In genomic region chr1:39519246-39519846, GRCh38 we compare ENCODE assay signal across 11 cellular contexts. TPM values are rescaled to one million over a fixed set of nuclear protein-coding genes. Genes with fewer than 3 reads are reported as not detected.
DNase-seq lines count a peak whose midpoint lies in the region; ATAC-seq, FAIRE-seq and TF ChIP-seq lines count a peak whose summit lies in the region.
"Not testable (repeated sequence)": the region's sequence is repeated elsewhere in the genome, so short reads cannot be mapped to it uniquely, and the experiment has no call there.
"Had no signal": no experiment of that assay in that cellular context is flagged by ENCODE, and none has a peak within 500 bp of the region (broad histone marks: within the 10 kb centered on the region; RNA-seq: fewer than 3 reads in every experiment).

No MANE protein-coding gene starts in this region.

- H3K9me3 Mint-ChIP-seq in Caco-2 (ENCODE audit: unreplicated experiment); neural progenitor cell: not testable (repeated sequence)

- not testable (repeated sequence) for TF ChIP-seq CTCF in Caco-2 (IDR thresholded peaks at IDR 0.05; ENCODE audit: insufficient read depth in 1 of 2, low read depth in 1 of 2, low read length in 1 of 2, severe bottlenecking in 1 of 2, unreplicated experiment in 1 of 2); RWPE2 (IDR thresholded peaks at IDR 0.05; ENCODE audit: poor library complexity, severe bottlenecking); body of pancreas (IDR thresholded peaks at IDR 0.05); foreskin keratinocyte (conservative IDR thresholded peaks at IDR 0.05); liver (IDR thresholded peaks at IDR 0.05; ENCODE audit: low read depth, low read length, missing input control); neural progenitor cell (IDR thresholded peaks at IDR 0.05); transverse colon (IDR thresholded peaks at IDR 0.05)

- not testable (repeated sequence) for H3K36me3 ChIP-seq in Caco-2 (ENCODE audit: control insufficient read depth, insufficient read depth, low read length); RWPE2 (ENCODE audit: low read depth); body of pancreas (replicated peaks in 1 of 2; ENCODE audit: insufficient read depth in 1 of 2, low read depth in 2 of 2); liver (ENCODE audit: control insufficient read depth in 4 of 4, insufficient read depth in 3 of 4, low read depth in 1 of 4, low read length in 3 of 4); neural progenitor cell; transverse colon

- peaks cover 10% of the 10 kb centered on the region for H3K36me3 Mint-ChIP-seq in Caco-2 (ENCODE audit: insufficient read depth, unreplicated experiment)
- not testable (repeated sequence) for H3K36me3 Mint-ChIP-seq in neural progenitor cell

- peak; percentile 95 for FAIRE-seq in HTR-8/SVneo (lab: Jason Lieb, UNC)

- intact Hi-C loops in Caco-2 (cut with micrococcal nuclease; ENCODE audit: unreplicated experiment); body of pancreas (cut with DNase I); transverse colon (cut with DNase I; ENCODE audit: low total_unique reads): not testable (repeated sequence)

- not testable (repeated sequence) for TF ChIP-seq EP300 in transverse colon (IDR thresholded peaks at IDR 0.05; ENCODE audit: low read depth)

- H2AFZ ChIP-seq in neural progenitor cell (replicated peaks) = not testable (repeated sequence)

- not testable (repeated sequence) for H3K4me2 ChIP-seq in neural progenitor cell

- WGBS in body of pancreas, 2 donors = 48% methylated on average over 4 of the region's 9 CpGs; no CpG with 5 or more reads in 1 of the 2 donors
- WGBS in liver = 35% methylated on average over 3 of the region's 9 CpGs
- WGBS in transverse colon (ENCODE audit: low coverage in 1 of 2), 2 donors = 54% methylated on average over 4 of the region's 9 CpGs; no CpG with 5 or more reads in 1 of the 2 donors

- in situ Hi-C loops in transverse colon (cut with MboI; ENCODE audit: low pct_ligation_motif_present in 1 of 4, low pct_unique_long_range_greater_than_20kb in 1 of 4, low sequenced_read_pairs in 3 of 4) = not testable (repeated sequence)

- POLR2A ChIA-PET in Caco-2 (lab: Charles Lee) = not testable (repeated sequence)

- H3K27me3 ChIP-seq in Caco-2 (replicated peaks; ENCODE audit: control insufficient read depth, insufficient read depth, low read length); RWPE2 (ENCODE audit: insufficient read depth, poor library complexity, severe bottlenecking); body of pancreas; foreskin keratinocyte; liver (ENCODE audit: control insufficient read depth in 4 of 4, insufficient read depth in 4 of 4, low read length in 3 of 4); transverse colon: not testable (repeated sequence)
- peaks cover 15% of the 10 kb centered on the region for H3K27me3 ChIP-seq in neural progenitor cell

- not testable (repeated sequence) for TF ChIP-seq RAD21 in liver (IDR thresholded peaks at IDR 0.05)

- not testable (repeated sequence) for H3K27me3 Mint-ChIP-seq in Caco-2 (ENCODE audit: insufficient read depth, unreplicated experiment); neural progenitor cell (ENCODE audit: insufficient read depth, low read depth)

- BruUV-seq in Caco-2 (replicated peaks; lab: Mats Ljungman, UMichigan) = not testable (repeated sequence)

- H3K9ac ChIP-seq in liver (ENCODE audit: low read depth in 1 of 2, low read length in 2 of 2); neural progenitor cell: not testable (repeated sequence)

- not testable (repeated sequence) for TF ChIP-seq POLR2A in body of pancreas (IDR thresholded peaks at IDR 0.05); transverse colon (IDR thresholded peaks at IDR 0.05)

- peak overlapping the region; percentile 97 for H3K27ac Mint-ChIP-seq in Caco-2 (ENCODE audit: unreplicated experiment)
- H3K27ac Mint-ChIP-seq in neural progenitor cell = peak overlapping the region; percentile 59

- H3K27ac ChIP-seq in RWPE2 (ENCODE audit: poor library complexity, severe bottlenecking); body of pancreas; foreskin keratinocyte; liver (ENCODE audit: low read depth in 1 of 2, low read length in 2 of 2); neural progenitor cell; transverse colon: not testable (repeated sequence)

- H3K79me2 ChIP-seq in neural progenitor cell (ENCODE audit: low read depth) = not testable (repeated sequence)

- ATAC-seq in RWPE2 (ENCODE audit: low read depth) (peak; percentile 82), body of pancreas (peak; percentile 43), foreskin keratinocyte (peak; percentile 75)

- not testable (repeated sequence) for H3K4me1 ChIP-seq in Caco-2; RWPE2 (ENCODE audit: insufficient read depth, poor library complexity, severe bottlenecking); body of pancreas; foreskin keratinocyte; liver (ENCODE audit: control insufficient read depth in 4 of 4, insufficient read depth in 4 of 4, low read length in 3 of 4); neural progenitor cell; transverse colon

- not testable (repeated sequence) for H3K4me3 ChIP-seq in Caco-2 (ENCODE audit: low read depth, low read length); RWPE2 (ENCODE audit: severe bottlenecking); body of pancreas; liver (ENCODE audit: low read depth in 1 of 3, low read length in 3 of 3); neural progenitor cell; transverse colon

- H3F3A ChIP-seq in neural progenitor cell (ENCODE audit: low read depth) = not testable (repeated sequence)

- CTCF ChIA-PET in Caco-2 (lab: Charles Lee) = not testable (repeated sequence)

- peak; percentile 40 to 63 for DNase-seq in Caco-2
- DNase-seq in HTR-8/SVneo (ENCODE audit: insufficient read length, low spot score); RWPE2 (ENCODE audit: low spot score); body of pancreas; foreskin keratinocyte; neural progenitor cell (ENCODE audit: low spot score): not testable (repeated sequence)
- DNase-seq in transverse colon = peak; percentile 53

- H3K4me1 Mint-ChIP-seq in Caco-2 (ENCODE audit: low read depth, unreplicated experiment); neural progenitor cell: not testable (repeated sequence)

- peak overlapping the region; percentile 63 for H3K4me3 Mint-ChIP-seq in Caco-2 (ENCODE audit: unreplicated experiment)
- not testable (repeated sequence) for H3K4me3 Mint-ChIP-seq in neural progenitor cell

- H4K20me1 ChIP-seq in neural progenitor cell (ENCODE audit: low read depth) = not testable (repeated sequence)

- not testable (repeated sequence) for H3K9me3 ChIP-seq in Caco-2; RWPE2 (ENCODE audit: severe bottlenecking); body of pancreas; liver (ENCODE audit: control insufficient read depth in 4 of 4, low read length in 3 of 4); neural progenitor cell (ENCODE audit: low read depth); transverse colon

TF ChIP-seq in liver, 16 proteins besides CTCF, POLR2A, EP300 and RAD21:
- TF ChIP-seq HNF4A (conservative IDR thresholded peaks at IDR 0.05) (peak; percentile 40 to 59), SP1 (IDR thresholded peaks at IDR 0.05) (peak; percentile 16), NR2F2 (IDR thresholded peaks at IDR 0.05) (peak; percentile 38), HNF4G (IDR thresholded peaks at IDR 0.05) (peak; percentile 7), RXRA (IDR thresholded peaks at IDR 0.05) (peak in 1 of 2 donors; percentile 42)

RNA-seq across cellular contexts. Expression of gene BMP8A, which starts 27.9 kb away (rescaled TPM):
- total RNA-seq in Caco-2 (2022) (3.2 and 3.6 TPM in 2 replicates), body of pancreas (1 to 10 TPM in 1 of 2 donors, not detected in 1; 5.7 TPM), foreskin keratinocyte (not detected in 2 replicates), liver (not detected), neural progenitor cell (ENCODE audit: low replicate concordance) (0.12 TPM in 1 of 2 replicates, not detected in the other), transverse colon (10 to 100 TPM in 2 of 4 donors, not detected in 2; 11.0 to 12.3 TPM)
- polyA plus RNA-seq in foreskin keratinocyte (not detected in 2 replicates), liver (not detected)
- total RNA-seq: Daoy, GM23248 had no signal
- polyA plus RNA-seq: CD4-positive, CD25-positive, alpha-beta regulatory T cell; GM23248 had no signal

RNA-seq across cellular contexts. Expression of gene PABPC4, which starts 57.2 kb away (rescaled TPM):
- total RNA-seq in Caco-2 (2022) = 242 and 245 TPM in 2 replicates
- total RNA-seq in body of pancreas = 100 to 1,000 TPM; 419 to 540 TPM
- total RNA-seq in foreskin keratinocyte = 201 and 204 TPM in 2 replicates
- polyA plus RNA-seq in foreskin keratinocyte = 126 and 137 TPM in 2 replicates
- total RNA-seq in liver = 10 to 100 TPM; 92.1 to 92.9 TPM
- polyA plus RNA-seq in liver = 10 to 100 TPM; 48.7 to 59.9 TPM
- 123 and 243 TPM in 2 replicates for total RNA-seq in neural progenitor cell (ENCODE audit: low replicate concordance)
- total RNA-seq in transverse colon = 100 to 1,000 TPM in 3 of 4 donors, 10 to 100 TPM in 1; 79.1 to 193 (median 142) TPM
